In genomic region chr2:174571669-174572323, GRCh38 we compare ENCODE assay signal across 1 cellular context.
A peak's percentile ranks its signal among the peaks of the same experiment; 100 is the strongest.
TF ChIP-seq lines count a peak whose summit lies in the region.

No MANE protein-coding gene starts in this region.

TF ChIP-seq in GM12878, 131 proteins besides CTCF, POLR2A, EP300 and RAD21:
- peak; percentile 21; the same call in 1 of the 2 replicates for TF ChIP-seq POLR2AphosphoS5 (IDR thresholded peaks at IDR 0.05; ENCODE audit: low read length)
- no peak for TF ChIP-seq NFIC (IDR thresholded peaks at IDR 0.05; ENCODE audit: low read depth, low read length)
